ENCODE assay signal across 9 cellular contexts in the genomic region with DNA sequence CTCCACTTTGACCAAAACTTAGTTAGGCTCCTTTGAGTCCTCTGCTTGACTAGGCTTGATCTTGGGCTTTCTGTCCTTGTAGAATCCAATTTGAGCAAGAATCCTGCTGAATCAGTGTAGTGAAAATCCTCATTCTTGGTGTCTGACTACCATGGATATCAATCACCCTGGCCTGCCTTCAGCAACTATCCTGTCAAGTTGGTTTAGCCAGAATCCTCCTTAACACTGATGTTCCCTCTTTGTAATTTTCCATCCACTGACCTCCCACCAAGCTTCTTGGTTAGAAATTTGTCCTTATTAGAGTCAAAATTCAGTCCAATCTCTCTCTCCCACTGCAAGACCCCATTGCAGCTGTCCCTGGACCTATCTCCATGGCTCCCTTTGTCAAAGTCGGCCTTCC. TPM values are rescaled to one million over a fixed set of nuclear protein-coding genes. Genes with fewer than 3 reads are reported as not detected.
DNase-seq lines count a peak whose midpoint lies in the region; ATAC-seq, FAIRE-seq and TF ChIP-seq lines count a peak whose summit lies in the region.
"Had no signal": no experiment of that assay in that cellular context is flagged by ENCODE, and none has a peak within 500 bp of the region (broad histone marks: within the 10 kb centered on the region; RNA-seq: fewer than 3 reads in every experiment).

No MANE protein-coding gene starts in this region.

- no peak for TF ChIP-seq CTCF in GM12878 (IDR thresholded peaks at IDR 0.05 in 2 of 3, conservative IDR thresholded peaks at IDR 0.05 in 1 of 3; ENCODE audit: control insufficient read depth in 2 of 3, extremely low read depth in 1 of 3, insufficient read depth in 1 of 3, low read depth in 3 of 3, low read length in 3 of 3)

- H3K9me3 ChIP-seq in GM12878 (replicated peaks; ENCODE audit: control insufficient read depth, insufficient read depth, low read length): no peaks in the 10 kb centered on the region
- H3K9me3 ChIP-seq in neuron (ENCODE audit: low read length): no peaks in the 10 kb centered on the region

- intact Hi-C loops in GM12878 (cut with micrococcal nuclease; ENCODE audit: unreplicated experiment): loop anchor here (1.0 to 5.0 kb wide), 5 partner anchors 83 to 411 kb away; partner anchors contain the start of gene OSBPL6

- WGBS in GM12878 (ENCODE audit: insufficient coverage, insufficient replicate concordance, low lambda C conversion rate, missing lambda C conversion rate): 92% methylated on average over 1 of the region's 1 CpG

- H3K27me3 ChIP-seq in GM12878 (replicated peaks in 1 of 2; ENCODE audit: control insufficient read depth in 2 of 2, insufficient read depth in 2 of 2, low read length in 1 of 2): no peaks in the 10 kb centered on the region
- no peaks in the 10 kb centered on the region for H3K27me3 ChIP-seq in neuron (ENCODE audit: insufficient read depth, low read length)
- H3K27me3 ChIP-seq: foreskin keratinocyte had no signal

- H3K4me3 ChIP-seq in GM12878 (no peak overlapping the region), neuron (ENCODE audit: low read length) (peak overlapping the region; percentile 19)

- no peak overlapping the region for H3K4me2 ChIP-seq in GM12878 (ENCODE audit: control insufficient read depth, insufficient read depth)

- no peak for TF ChIP-seq EP300 in GM12878 (IDR thresholded peaks at IDR 0.05; ENCODE audit: borderline replicate concordance in 1 of 2, control insufficient read depth in 1 of 2, low read depth in 2 of 2, low read length in 2 of 2)

- ATAC-seq in GM18511 (IDR thresholded peaks at IDR 0.05; ENCODE audit: unreplicated experiment) (peak; percentile 0), HG03432 (IDR thresholded peaks at IDR 0.05; ENCODE audit: unreplicated experiment) (peak; percentile 1), GM12878 (no peak), HG02885 (IDR thresholded peaks at IDR 0.05; ENCODE audit: poor library complexity, unreplicated experiment) (no peak)

- no peak overlapping the region for H3K9ac ChIP-seq in GM12878 (ENCODE audit: control insufficient read depth, insufficient read depth, low read length)

- POLR2A ChIA-PET in GM12878 (lab: Charles Lee): interaction anchor here (0.7 to 0.9 kb wide), 3 partner anchors 10 to 307 kb away, joined by 3 to 8 read pairs (median 5); no protein-coding TSS in a partner anchor

- no peak for FAIRE-seq in GM12878 (lab: Jason Lieb, UNC)

- RAD21 ChIA-PET in GM12878 (lab: Charles Lee; ENCODE audit: unreplicated experiment): interaction anchor here (0.8 to 2.5 kb wide), 10 partner anchors 14 to 307 kb away, joined by 3 to 18 read pairs (median 4); no protein-coding TSS in a partner anchor

- in situ Hi-C loops in GM12878 (cut with MboI): loop anchor here (5.0 kb wide), 2 partner anchors 171 to 306 kb away; no protein-coding TSS in a partner anchor

- H2AFZ ChIP-seq in GM12878 (ENCODE audit: control insufficient read depth, low read depth, low read length) (peak overlapping the region; percentile 60), neuron (ENCODE audit: low read depth, low read length) (peak overlapping the region; percentile 20)

- TF ChIP-seq POLR2A in GM12878 (IDR thresholded peaks at IDR 0.05; ENCODE audit: low read depth, low read length): no peak

- H3K79me2 ChIP-seq in GM12878 (ENCODE audit: control insufficient read depth, insufficient read depth, low read length): peaks cover 17% of the 10 kb centered on the region

- H3K36me3 ChIP-seq in GM12878 (ENCODE audit: control insufficient read depth in 2 of 2, insufficient read depth in 2 of 2, low read length in 1 of 2): no peaks in the 10 kb centered on the region
- no peaks in the 10 kb centered on the region for H3K36me3 ChIP-seq in neuron (ENCODE audit: insufficient read depth, low read length)

- no TSS peak for BruUV-seq in GM12878 (replicated peaks; lab: Mats Ljungman, UMichigan)

- TF ChIP-seq RAD21 in GM12878 (IDR thresholded peaks at IDR 0.05; ENCODE audit: insufficient read depth, low read depth, low read length): no peak

- no peaks in the 10 kb centered on the region for H4K20me1 ChIP-seq in GM12878 (ENCODE audit: control insufficient read depth, insufficient read depth)

- no peak overlapping the region for H3K27ac ChIP-seq in GM12878 (ENCODE audit: control insufficient read depth, insufficient read depth)
- H3K27ac ChIP-seq: foreskin keratinocyte had no signal

- SMC1A ChIA-PET in GM12878 (lab: Charles Lee; ENCODE audit: uncharacterized antibody, unreplicated experiment): interaction anchor here (0.6 to 4.6 kb wide), 11 partner anchors 12 to 307 kb away, joined by 3 to 29 read pairs (median 4); no protein-coding TSS in a partner anchor

- CTCF ChIA-PET in GM12878 (lab: Yijun Ruan, JAX): interaction anchor here (0.6 to 5.3 kb wide), 30 partner anchors 8 to 378 kb away, joined by 3 to 101 read pairs (median 5); no protein-coding TSS in a partner anchor

- peaks cover 12% of the 10 kb centered on the region for H3K4me1 ChIP-seq in GM12878 (ENCODE audit: control insufficient read depth, insufficient read depth, low read length)
- H3K4me1 ChIP-seq in neuron (ENCODE audit: insufficient read depth, low read length): peaks cover 11% of the 10 kb centered on the region
- H3K4me1 ChIP-seq: foreskin keratinocyte had no signal

- no peak for DNase-seq in GM12878 (ENCODE audit: low read depth, low spot score)
- DNase-seq in iPS-NIHi7 (ENCODE audit: extremely low spot score): no peak
- DNase-seq in superior temporal gyrus (ENCODE audit: extremely low spot score): no peak
- DNase-seq in NCI-H446 (lab: John Stamatoyannopoulos, UW): no peak

TF ChIP-seq in GM12878, 131 proteins besides CTCF, POLR2A, EP300 and RAD21 (continues in another document):
- TF ChIP-seq NR2C2 (IDR thresholded peaks at IDR 0.05; ENCODE audit: borderline replicate concordance, control insufficient read depth, insufficient read length, low read depth) (no peak), TAF1 (IDR thresholded peaks at IDR 0.05; ENCODE audit: borderline replicate concordance, low read depth, low read length) (no peak), EED (IDR thresholded peaks at IDR 0.05; ENCODE audit: low read depth) (no peak)
- TF ChIP-seq, protein P1, sequence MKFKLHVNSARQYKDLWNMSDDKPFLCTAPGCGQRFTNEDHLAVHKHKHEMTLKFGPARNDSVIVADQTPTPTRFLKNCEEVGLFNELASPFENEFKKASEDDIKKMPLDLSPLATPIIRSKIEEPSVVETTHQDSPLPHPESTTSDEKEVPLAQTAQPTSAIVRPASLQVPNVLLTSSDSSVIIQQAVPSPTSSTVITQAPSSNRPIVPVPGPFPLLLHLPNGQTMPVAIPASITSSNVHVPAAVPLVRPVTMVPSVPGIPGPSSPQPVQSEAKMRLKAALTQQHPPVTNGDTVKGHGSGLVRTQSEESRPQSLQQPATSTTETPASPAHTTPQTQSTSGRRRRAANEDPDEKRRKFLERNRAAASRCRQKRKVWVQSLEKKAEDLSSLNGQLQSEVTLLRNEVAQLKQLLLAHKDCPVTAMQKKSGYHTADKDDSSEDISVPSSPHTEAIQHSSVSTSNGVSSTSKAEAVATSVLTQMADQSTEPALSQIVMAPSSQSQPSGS (IDR thresholded peaks at IDR 0.05; ENCODE audit: low read length): no peak

RNA-seq across cellular contexts. Expression of gene RBM45, which starts 0.5 kb away (rescaled TPM):
- 34.4 and 37.2 TPM in 2 replicates for total RNA-seq in GM12878 (2013; cell fraction: nucleolus; rRNA removed)
- total RNA-seq in GM12878 (2014; rRNA removed): 15.1 and 21.1 TPM in 2 replicates
- 18.7 and 19.6 TPM in 2 replicates for total RNA-seq in GM12878 (2014; rRNA removed; fragmentation: Illumina TruSeq; extraction: Trizol)
- 12.8 and 13.9 TPM in 2 replicates for total RNA-seq in GM12878 (2021)
- polyA plus RNA-seq in GM12878 (2011; ENCODE audit: low read depth): 4.7 TPM
- 13.1 and 22.5 TPM in 2 replicates for polyA plus RNA-seq in GM12878 (2011; rRNA removed)
- 4.2 and 5.3 TPM in 2 replicates for polyA plus RNA-seq in GM12878 (2011; cell fraction: cytosol; rRNA removed)
- 11.2 and 14.4 TPM in 2 replicates for polyA plus RNA-seq in GM12878 (2011; cell fraction: nucleus; rRNA removed)
- 7.5 and 10.4 TPM in 2 replicates for polyA plus RNA-seq in GM12878 (2012)
- polyA plus RNA-seq in GM12878 (2014; fragmentation: Illumina TruSeq; extraction: Trizol): 13.8 and 14.0 TPM in 2 replicates
- polyA plus RNA-seq in GM12878 (2014; fragmentation: Nextera tagmentation; extraction: Ambion mirVana): 10 to 100 TPM in 1 of 2 experiments, 1 to 10 TPM in 1; 6.2 to 12.8 TPM
- polyA plus RNA-seq in GM12878 (2014; rRNA removed): 14.0 and 15.7 TPM in 2 replicates
- polyA plus RNA-seq in GM12878 (2016; fragmentation: Nextera tagmentation; extraction: Ambion mirVana): 10 to 100 TPM; 18.8 to 21.7 TPM
- 7.6 and 8.2 TPM in 2 replicates for polyA minus RNA-seq in GM12878 (2011; rRNA and poly(A)+ RNA removed)
- 2.5 and 4.7 TPM in 2 replicates for polyA minus RNA-seq in GM12878 (2011; cell fraction: cytosol; rRNA and poly(A)+ RNA removed)
- polyA minus RNA-seq in GM12878 (2011; cell fraction: nucleus; rRNA and poly(A)+ RNA removed): 14.4 and 17.8 TPM in 2 replicates

RNA-seq across cellular contexts. Expression of gene PDE11A, which starts 39.2 kb away (rescaled TPM):
- not detected in 2 replicates for total RNA-seq in GM12878 (2013; cell fraction: nucleolus; rRNA removed)
- under 0.01 and 0.06 TPM in 2 replicates for total RNA-seq in GM12878 (2014; rRNA removed)
- total RNA-seq in GM12878 (2014; rRNA removed; fragmentation: Illumina TruSeq; extraction: Trizol): 0.09 TPM in 1 of 2 replicates, not detected in the other
- total RNA-seq in GM12878 (2021): not detected in 2 replicates
- polyA plus RNA-seq in GM12878 (2011; ENCODE audit: low read depth): not detected
- 0.01 and 0.04 TPM in 2 replicates for polyA plus RNA-seq in GM12878 (2011; rRNA removed)
- polyA plus RNA-seq in GM12878 (2011; cell fraction: cytosol; rRNA removed): 0.01 and 0.02 TPM in 2 replicates
- not detected in 2 replicates for polyA plus RNA-seq in GM12878 (2011; cell fraction: nucleus; rRNA removed)
- 0.18 TPM in 1 of 2 replicates, not detected in the other for polyA plus RNA-seq in GM12878 (2012)
- polyA plus RNA-seq in GM12878 (2014; fragmentation: Illumina TruSeq; extraction: Trizol): 0.01 TPM in 1 of 2 replicates, not detected in the other
- polyA plus RNA-seq in GM12878 (2014; fragmentation: Nextera tagmentation; extraction: Ambion mirVana): not detected
- polyA plus RNA-seq in GM12878 (2014; rRNA removed): 0.09 and 0.17 TPM in 2 replicates
- polyA plus RNA-seq in GM12878 (2016; fragmentation: Nextera tagmentation; extraction: Ambion mirVana): not detected
- polyA minus RNA-seq in GM12878 (2011; rRNA and poly(A)+ RNA removed): 0.10 and 0.37 TPM in 2 replicates
- polyA minus RNA-seq in GM12878 (2011; cell fraction: cytosol; rRNA and poly(A)+ RNA removed): not detected in 2 replicates
- not detected in 2 replicates for polyA minus RNA-seq in GM12878 (2011; cell fraction: nucleus; rRNA and poly(A)+ RNA removed)

Comparison
In these comparisons a context has a peak if more than half of its experiments do, and no peak if none do; other contexts are left out.
1. ATAC-seq: peak in GM18511 (single experiment) and HG03432 (single experiment); none in GM12878 (single experiment) and HG02885 (single experiment).